In genomic region chr6:21091411-21091810, GRCh38 we compare ENCODE assay signal across 29 cellular contexts.
"Had no signal": no experiment of that assay in that cellular context is flagged by ENCODE, and none has a peak within 500 bp of the region (broad histone marks: within the 10 kb centered on the region; RNA-seq: fewer than 3 reads in every experiment).

No MANE protein-coding gene starts in this region.

- DNase-seq: activated CD4-positive, alpha-beta memory T cell treated with anti-CD3 and anti-CD28 coated beads, Interleukin-2, amount 10 ng/mL, durations not matched to agents 7 days and 5 days; activated CD4-positive, alpha-beta T cell treated with anti-CD3 and anti-CD28 coated beads for 48 hours; activated CD8-positive, alpha-beta memory T cell treated with anti-CD3 and anti-CD28 coated beads, Interleukin-2, amount 50 U/mL, for 48 hours; activated gamma-delta T cell treated with Interleukin-2 at 50 U/mL for 16 hours; activated naive CD4-positive, alpha-beta T cell treated with anti-CD3 and anti-CD28 coated beads, Interleukin-2, amount 50 U/mL, for 16 hours; activated T-cell treated with anti-CD3 and anti-CD28 coated beads, Interleukin-2, amount 50 U/mL, for 24 hours; amniotic stem cell; brain microvascular endothelial cell; dorsolateral prefrontal cortex; effector memory CD4-positive, alpha-beta T cell; gastrocnemius medialis; glutamatergic neuron; left lung; naive B cell; nucleus accumbens; pancreas; psoas muscle; sigmoid colon; small intestine; stimulated activated CD4-positive, alpha-beta T cell treated with anti-CD3 and anti-CD28 coated beads, Interleukin-4, amount 100 ng/mL, for 24 hours; stimulated activated naive B cell treated with anti-CD40 and anti-IgM and Interleukin-4, amounts not matched to agents 10 μg/mL and 1 μg/mL and 100 μg/mL, for 72 hours; stomach; thyroid gland; upper lobe of left lung had no signal

- H3K36me3 ChIP-seq: brain microvascular endothelial cell, gastrocnemius medialis, left lung, pancreas, sigmoid colon, stomach, thyroid gland, upper lobe of left lung, vagina had no signal

- H3K27ac ChIP-seq: brain microvascular endothelial cell, coronary artery, dorsolateral prefrontal cortex, gastrocnemius medialis, left lung, pancreas, psoas muscle, sigmoid colon, stomach, thyroid gland, upper lobe of left lung, vagina, VCaP had no signal

- H3K4me3 ChIP-seq: coronary artery, dorsolateral prefrontal cortex, gastrocnemius medialis, left lung, lung, pancreas, psoas muscle, sigmoid colon, stomach, thyroid gland, upper lobe of left lung, vagina had no signal

- H3K27me3 ChIP-seq: brain microvascular endothelial cell, dorsolateral prefrontal cortex, gastrocnemius medialis, left lung, pancreas, sigmoid colon, stomach, thyroid gland, upper lobe of left lung, vagina had no signal

- H3K9me3 ChIP-seq: gastrocnemius medialis, left lung, pancreas, psoas muscle, sigmoid colon, stomach, thyroid gland, upper lobe of left lung, vagina had no signal

- ATAC-seq: activated CD4-positive, CD25-positive, alpha-beta regulatory T cell treated with anti-CD3 and anti-CD28 coated beads, Interleukin-2, amount 50 U/mL, for 24 hours; gastrocnemius medialis; left lung; pancreas; psoas muscle; stimulated activated naive B cell treated with anti-CD40 and anti-IgM and Interleukin-4, amounts not matched to agents 10 μg/mL and 1 μg/mL and 100 μg/mL, for 72 hours had no signal

- H3K4me1 ChIP-seq: gastrocnemius medialis, left lung, pancreas, psoas muscle, sigmoid colon, stomach, thyroid gland, upper lobe of left lung, vagina had no signal
